ENCODE assay signal across 2 cellular contexts in genomic region chr2:87745353-87745951, GRCh38. TPM values are rescaled to one million over a fixed set of nuclear protein-coding genes. Genes with fewer than 3 reads are reported as not detected.
"Had no signal": no experiment of that assay in that cellular context is flagged by ENCODE, and none has a peak within 500 bp of the region (broad histone marks: within the 10 kb centered on the region; RNA-seq: fewer than 3 reads in every experiment).

No MANE protein-coding gene starts in this region.

RNA-seq across cellular contexts. Expression of gene PLGLB2, which starts 2.4 kb away (rescaled TPM):
- total RNA-seq: ascending aorta, SK-MEL-5 had no signal
